Comparison of ENCODE assay signal across 1 cellular context in the genomic region with DNA sequence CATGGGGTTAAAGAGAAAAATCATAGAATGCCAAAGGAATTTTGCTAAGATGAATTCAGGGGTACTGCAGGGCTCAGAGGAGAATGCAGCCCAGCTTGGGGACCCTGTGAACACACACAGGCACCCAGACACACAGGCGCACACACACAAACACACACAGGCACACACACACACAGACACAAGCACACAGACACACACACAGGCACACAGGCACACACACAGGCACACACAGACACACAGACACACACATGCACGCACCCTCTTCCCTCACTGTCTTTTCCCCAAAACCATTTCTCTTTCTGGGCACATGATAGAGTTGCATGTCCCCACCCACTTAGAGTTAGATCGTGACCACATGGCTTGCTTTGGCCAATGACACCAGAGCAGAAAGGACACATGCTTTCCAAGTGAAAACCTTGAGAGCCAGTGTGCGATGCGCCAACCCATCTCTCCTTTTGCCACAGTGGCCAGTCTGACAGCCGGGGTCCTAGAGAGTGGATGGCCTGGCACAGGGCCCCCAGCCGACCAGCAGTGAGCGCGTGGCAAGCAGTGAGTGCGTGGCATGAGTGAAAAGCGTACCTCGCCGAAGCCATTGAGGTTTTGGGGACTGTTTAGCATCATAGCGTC.
TF ChIP-seq lines count a peak whose summit lies in the region.

No MANE protein-coding gene starts in this region.

TF ChIP-seq in K562, 482 proteins besides CTCF, POLR2A, EP300 and RAD21 (continued from another document):
- TF ChIP-seq, protein P1, sequence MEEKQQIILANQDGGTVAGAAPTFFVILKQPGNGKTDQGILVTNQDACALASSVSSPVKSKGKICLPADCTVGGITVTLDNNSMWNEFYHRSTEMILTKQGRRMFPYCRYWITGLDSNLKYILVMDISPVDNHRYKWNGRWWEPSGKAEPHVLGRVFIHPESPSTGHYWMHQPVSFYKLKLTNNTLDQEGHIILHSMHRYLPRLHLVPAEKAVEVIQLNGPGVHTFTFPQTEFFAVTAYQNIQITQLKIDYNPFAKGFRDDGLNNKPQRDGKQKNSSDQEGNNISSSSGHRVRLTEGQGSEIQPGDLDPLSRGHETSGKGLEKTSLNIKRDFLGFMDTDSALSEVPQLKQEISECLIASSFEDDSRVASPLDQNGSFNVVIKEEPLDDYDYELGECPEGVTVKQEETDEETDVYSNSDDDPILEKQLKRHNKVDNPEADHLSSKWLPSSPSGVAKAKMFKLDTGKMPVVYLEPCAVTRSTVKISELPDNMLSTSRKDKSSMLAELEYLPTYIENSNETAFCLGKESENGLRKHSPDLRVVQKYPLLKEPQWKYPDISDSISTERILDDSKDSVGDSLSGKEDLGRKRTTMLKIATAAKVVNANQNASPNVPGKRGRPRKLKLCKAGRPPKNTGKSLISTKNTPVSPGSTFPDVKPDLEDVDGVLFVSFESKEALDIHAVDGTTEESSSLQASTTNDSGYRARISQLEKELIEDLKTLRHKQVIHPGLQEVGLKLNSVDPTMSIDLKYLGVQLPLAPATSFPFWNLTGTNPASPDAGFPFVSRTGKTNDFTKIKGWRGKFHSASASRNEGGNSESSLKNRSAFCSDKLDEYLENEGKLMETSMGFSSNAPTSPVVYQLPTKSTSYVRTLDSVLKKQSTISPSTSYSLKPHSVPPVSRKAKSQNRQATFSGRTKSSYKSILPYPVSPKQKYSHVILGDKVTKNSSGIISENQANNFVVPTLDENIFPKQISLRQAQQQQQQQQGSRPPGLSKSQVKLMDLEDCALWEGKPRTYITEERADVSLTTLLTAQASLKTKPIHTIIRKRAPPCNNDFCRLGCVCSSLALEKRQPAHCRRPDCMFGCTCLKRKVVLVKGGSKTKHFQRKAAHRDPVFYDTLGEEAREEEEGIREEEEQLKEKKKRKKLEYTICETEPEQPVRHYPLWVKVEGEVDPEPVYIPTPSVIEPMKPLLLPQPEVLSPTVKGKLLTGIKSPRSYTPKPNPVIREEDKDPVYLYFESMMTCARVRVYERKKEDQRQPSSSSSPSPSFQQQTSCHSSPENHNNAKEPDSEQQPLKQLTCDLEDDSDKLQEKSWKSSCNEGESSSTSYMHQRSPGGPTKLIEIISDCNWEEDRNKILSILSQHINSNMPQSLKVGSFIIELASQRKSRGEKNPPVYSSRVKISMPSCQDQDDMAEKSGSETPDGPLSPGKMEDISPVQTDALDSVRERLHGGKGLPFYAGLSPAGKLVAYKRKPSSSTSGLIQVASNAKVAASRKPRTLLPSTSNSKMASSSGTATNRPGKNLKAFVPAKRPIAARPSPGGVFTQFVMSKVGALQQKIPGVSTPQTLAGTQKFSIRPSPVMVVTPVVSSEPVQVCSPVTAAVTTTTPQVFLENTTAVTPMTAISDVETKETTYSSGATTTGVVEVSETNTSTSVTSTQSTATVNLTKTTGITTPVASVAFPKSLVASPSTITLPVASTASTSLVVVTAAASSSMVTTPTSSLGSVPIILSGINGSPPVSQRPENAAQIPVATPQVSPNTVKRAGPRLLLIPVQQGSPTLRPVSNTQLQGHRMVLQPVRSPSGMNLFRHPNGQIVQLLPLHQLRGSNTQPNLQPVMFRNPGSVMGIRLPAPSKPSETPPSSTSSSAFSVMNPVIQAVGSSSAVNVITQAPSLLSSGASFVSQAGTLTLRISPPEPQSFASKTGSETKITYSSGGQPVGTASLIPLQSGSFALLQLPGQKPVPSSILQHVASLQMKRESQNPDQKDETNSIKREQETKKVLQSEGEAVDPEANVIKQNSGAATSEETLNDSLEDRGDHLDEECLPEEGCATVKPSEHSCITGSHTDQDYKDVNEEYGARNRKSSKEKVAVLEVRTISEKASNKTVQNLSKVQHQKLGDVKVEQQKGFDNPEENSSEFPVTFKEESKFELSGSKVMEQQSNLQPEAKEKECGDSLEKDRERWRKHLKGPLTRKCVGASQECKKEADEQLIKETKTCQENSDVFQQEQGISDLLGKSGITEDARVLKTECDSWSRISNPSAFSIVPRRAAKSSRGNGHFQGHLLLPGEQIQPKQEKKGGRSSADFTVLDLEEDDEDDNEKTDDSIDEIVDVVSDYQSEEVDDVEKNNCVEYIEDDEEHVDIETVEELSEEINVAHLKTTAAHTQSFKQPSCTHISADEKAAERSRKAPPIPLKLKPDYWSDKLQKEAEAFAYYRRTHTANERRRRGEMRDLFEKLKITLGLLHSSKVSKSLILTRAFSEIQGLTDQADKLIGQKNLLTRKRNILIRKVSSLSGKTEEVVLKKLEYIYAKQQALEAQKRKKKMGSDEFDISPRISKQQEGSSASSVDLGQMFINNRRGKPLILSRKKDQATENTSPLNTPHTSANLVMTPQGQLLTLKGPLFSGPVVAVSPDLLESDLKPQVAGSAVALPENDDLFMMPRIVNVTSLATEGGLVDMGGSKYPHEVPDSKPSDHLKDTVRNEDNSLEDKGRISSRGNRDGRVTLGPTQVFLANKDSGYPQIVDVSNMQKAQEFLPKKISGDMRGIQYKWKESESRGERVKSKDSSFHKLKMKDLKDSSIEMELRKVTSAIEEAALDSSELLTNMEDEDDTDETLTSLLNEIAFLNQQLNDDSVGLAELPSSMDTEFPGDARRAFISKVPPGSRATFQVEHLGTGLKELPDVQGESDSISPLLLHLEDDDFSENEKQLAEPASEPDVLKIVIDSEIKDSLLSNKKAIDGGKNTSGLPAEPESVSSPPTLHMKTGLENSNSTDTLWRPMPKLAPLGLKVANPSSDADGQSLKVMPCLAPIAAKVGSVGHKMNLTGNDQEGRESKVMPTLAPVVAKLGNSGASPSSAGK (IDR thresholded peaks at IDR 0.05): peak; percentile 74
- TF ChIP-seq, protein P2, sequence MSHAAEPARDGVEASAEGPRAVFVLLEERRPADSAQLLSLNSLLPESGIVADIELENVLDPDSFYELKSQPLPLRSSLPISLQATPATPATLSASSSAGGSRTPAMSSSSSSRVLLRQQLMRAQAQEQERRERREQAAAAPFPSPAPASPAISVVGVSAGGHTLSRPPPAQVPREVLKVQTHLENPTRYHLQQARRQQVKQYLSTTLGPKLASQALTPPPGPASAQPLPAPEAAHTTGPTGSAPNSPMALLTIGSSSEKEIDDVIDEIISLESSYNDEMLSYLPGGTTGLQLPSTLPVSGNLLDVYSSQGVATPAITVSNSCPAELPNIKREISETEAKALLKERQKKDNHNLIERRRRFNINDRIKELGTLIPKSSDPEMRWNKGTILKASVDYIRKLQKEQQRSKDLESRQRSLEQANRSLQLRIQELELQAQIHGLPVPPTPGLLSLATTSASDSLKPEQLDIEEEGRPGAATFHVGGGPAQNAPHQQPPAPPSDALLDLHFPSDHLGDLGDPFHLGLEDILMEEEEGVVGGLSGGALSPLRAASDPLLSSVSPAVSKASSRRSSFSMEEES (CRISPR knock-in tag; IDR thresholded peaks at IDR 0.05): no peak
